9 cellular contexts compared by ENCODE assay signal in the genomic region with DNA sequence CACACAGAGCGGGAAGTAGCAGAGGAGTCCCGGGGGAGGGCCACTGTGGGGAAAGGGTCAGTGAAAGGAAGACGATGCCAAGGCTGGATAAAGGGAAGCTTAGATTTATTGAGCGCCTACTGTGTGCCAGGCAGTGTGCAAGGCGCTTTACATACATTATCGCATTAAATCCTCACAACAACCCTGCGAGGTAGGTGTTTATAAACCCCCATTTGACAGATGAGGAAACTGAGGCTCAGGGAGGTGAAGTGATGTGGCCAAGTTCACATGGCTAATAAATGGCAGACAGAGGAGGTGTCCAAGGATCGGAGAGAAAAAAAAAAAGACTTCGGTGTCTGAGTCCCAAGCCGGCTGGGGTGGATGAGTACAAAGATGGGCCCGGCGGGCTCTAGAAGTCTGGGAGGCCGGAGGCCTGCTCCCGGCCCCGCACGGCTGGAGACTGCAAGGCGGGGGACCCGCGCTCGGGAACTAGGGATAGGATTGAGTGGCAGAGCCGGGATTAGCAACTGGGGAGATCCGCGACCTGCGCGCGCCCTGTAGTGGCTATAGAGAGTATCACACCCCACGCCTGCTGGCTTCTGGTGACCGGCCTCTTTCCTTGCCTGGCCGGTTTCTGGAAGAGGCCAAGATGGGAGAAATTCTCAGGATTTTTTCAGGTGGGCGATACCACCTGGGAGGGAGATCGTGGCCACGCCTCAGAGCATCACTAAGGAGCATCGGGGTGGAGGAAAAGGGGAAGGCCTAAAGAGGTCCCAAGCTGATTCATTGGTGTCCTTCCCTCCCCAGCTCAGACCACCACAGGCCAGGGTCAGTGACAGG. TPM values are rescaled to one million over a fixed set of nuclear protein-coding genes. Genes with fewer than 3 reads are reported as not detected.
DNase-seq lines count a peak whose midpoint lies in the region; ATAC-seq and TF ChIP-seq lines count a peak whose summit lies in the region.
"Had no signal": no experiment of that assay in that cellular context is flagged by ENCODE, and none has a peak within 500 bp of the region (broad histone marks: within the 10 kb centered on the region; RNA-seq: fewer than 3 reads in every experiment).

No MANE protein-coding gene starts in this region.

- H3K36me3 Mint-ChIP-seq in activated naive CD8-positive, alpha-beta T cell: peaks cover under 1% of the 10 kb centered on the region
- peaks cover 6% of the 10 kb centered on the region for H3K36me3 Mint-ChIP-seq in glutamatergic neuron (ENCODE audit: unreplicated experiment)

- no peak overlapping the region for H3K9ac ChIP-seq in HUES64 (ENCODE audit: low read depth, low read length)
- no peak overlapping the region for H3K9ac ChIP-seq in parathyroid adenoma

- WGBS in HUES64: 9% methylated on average over 30 of the region's 33 CpGs

- no peaks in the 10 kb centered on the region for H3K9me3 ChIP-seq in HUES64 (ENCODE audit: insufficient read depth, low read depth, low read length)
- no peaks in the 10 kb centered on the region for H3K9me3 ChIP-seq in parathyroid adenoma (ENCODE audit: control insufficient read depth, low read length)

- peaks cover 31% of the 10 kb centered on the region for H3K4me1 Mint-ChIP-seq in activated naive CD8-positive, alpha-beta T cell (ENCODE audit: low read depth)
- peaks cover 11% of the 10 kb centered on the region for H3K4me1 Mint-ChIP-seq in glutamatergic neuron (ENCODE audit: low read depth, unreplicated experiment)

- H3K27me3 ChIP-seq in HUES64 (ENCODE audit: insufficient read depth, low read length): peaks cover 87% of the 10 kb centered on the region
- no peaks in the 10 kb centered on the region for H3K27me3 ChIP-seq in parathyroid adenoma (ENCODE audit: control insufficient read depth, insufficient read depth, low read length)

- ATAC-seq in HG02623 (IDR thresholded peaks at IDR 0.05; ENCODE audit: unreplicated experiment) (no peak), HG03039 (IDR thresholded peaks at IDR 0.05; ENCODE audit: unreplicated experiment) (no peak)

- H3K4me3 ChIP-seq in HUES64 (ENCODE audit: low read length) (peak overlapping the region; percentile 1; the same call in 1 of the 2 replicates), parathyroid adenoma (ENCODE audit: low read depth, low read length) (no peak overlapping the region)

- no peaks in the 10 kb centered on the region for H3K79me2 ChIP-seq in parathyroid adenoma

- no peak overlapping the region for H3K27ac ChIP-seq in HUES64 (ENCODE audit: low read depth, low read length)
- H3K27ac ChIP-seq in parathyroid adenoma: no peak overlapping the region

- DNase-seq in EH (ENCODE audit: low read depth) (peak; percentile 84), NOMO-1 treated with DMSO at 0.1 percent for 48 hours (lab: John Stamatoyannopoulos, UW; ENCODE audit: unreplicated experiment) (peak; percentile 37), glutamatergic neuron (peak; percentile 91)

- H3K36me3 ChIP-seq in HUES64 (ENCODE audit: insufficient read depth, low read length) (no peaks in the 10 kb centered on the region), parathyroid adenoma (ENCODE audit: control insufficient read depth, insufficient read depth, low read length) (no peaks in the 10 kb centered on the region)

- peak overlapping the region; percentile 80 for H2AFZ ChIP-seq in parathyroid adenoma

- H3K4me2 ChIP-seq in parathyroid adenoma (ENCODE audit: low read length): peak overlapping the region; percentile 60

- TF ChIP-seq CTCF in glutamatergic neuron (IDR thresholded peaks at IDR 0.05; ENCODE audit: partially characterized antibody, unreplicated experiment): peak; percentile 80
- TF ChIP-seq CTCF in parathyroid adenoma (IDR thresholded peaks at IDR 0.05): peak; percentile 90

- no peaks in the 10 kb centered on the region for H3K9me3 Mint-ChIP-seq in activated naive CD8-positive, alpha-beta T cell (ENCODE audit: low read depth)
- H3K9me3 Mint-ChIP-seq in glutamatergic neuron (ENCODE audit: unreplicated experiment): peaks cover 9% of the 10 kb centered on the region

- no peak overlapping the region for H3K27ac Mint-ChIP-seq in activated naive CD8-positive, alpha-beta T cell
- no peak overlapping the region for H3K27ac Mint-ChIP-seq in glutamatergic neuron (ENCODE audit: unreplicated experiment)

- peak overlapping the region; percentile 72 for H3K4me3 Mint-ChIP-seq in activated naive CD8-positive, alpha-beta T cell
- peak overlapping the region; percentile 46 for H3K4me3 Mint-ChIP-seq in glutamatergic neuron (ENCODE audit: unreplicated experiment)

- peaks cover 18% of the 10 kb centered on the region for H3K27me3 Mint-ChIP-seq in activated naive CD8-positive, alpha-beta T cell
- H3K27me3 Mint-ChIP-seq in glutamatergic neuron (ENCODE audit: unreplicated experiment): peaks cover 14% of the 10 kb centered on the region

- H3K4me1 ChIP-seq in HUES64 (ENCODE audit: insufficient read depth, low read length) (peaks cover 15% of the 10 kb centered on the region), parathyroid adenoma (peaks cover 8% of the 10 kb centered on the region)

RNA-seq across cellular contexts. Expression of a gene that starts 3.9 kb away (rescaled TPM):
- 0.05 TPM for polyA plus RNA-seq in HUES64 (2013, experiment 1 of 2)
- polyA plus RNA-seq in HUES64 (2013, experiment 2 of 2): not detected
- total RNA-seq in glutamatergic neuron (ENCODE audit: unreplicated experiment): 6.4 TPM
- polyA plus RNA-seq: urinary bladder had no signal

RNA-seq across cellular contexts. Expression of a gene that starts 17.1 kb away (rescaled TPM):
- 0.60 TPM for polyA plus RNA-seq in HUES64 (2013, experiment 1 of 2)
- 0.76 TPM for polyA plus RNA-seq in HUES64 (2013, experiment 2 of 2)
- total RNA-seq in glutamatergic neuron (ENCODE audit: unreplicated experiment): not detected
- total RNA-seq: urinary bladder had no signal
- polyA plus RNA-seq: urinary bladder had no signal

RNA-seq across cellular contexts. Expression of a gene that starts 23.3 kb away (rescaled TPM):
- 35.3 TPM for polyA plus RNA-seq in HUES64 (2013, experiment 1 of 2)
- polyA plus RNA-seq in HUES64 (2013, experiment 2 of 2): 37.8 TPM
- total RNA-seq in glutamatergic neuron (ENCODE audit: unreplicated experiment): 58.2 TPM

RNA-seq across cellular contexts. Expression of a gene that starts 23.7 kb away (rescaled TPM):
- polyA plus RNA-seq in HUES64 (2013, experiment 1 of 2): 0.75 TPM
- polyA plus RNA-seq in HUES64 (2013, experiment 2 of 2): 0.63 TPM
- total RNA-seq in glutamatergic neuron (ENCODE audit: unreplicated experiment): not detected

RNA-seq across cellular contexts. Expression of a gene that starts 38.0 kb away (rescaled TPM):
- polyA plus RNA-seq in HUES64 (2013, experiment 1 of 2): 130 TPM
- polyA plus RNA-seq in HUES64 (2013, experiment 2 of 2): 138 TPM
- 162 TPM for total RNA-seq in glutamatergic neuron (ENCODE audit: unreplicated experiment)

Comparison
In these comparisons a context has a peak if more than half of its experiments do, and no peak if none do; other contexts are left out.
1. DNase-seq: peak in every context shown above with its lines; median percentile 91 in glutamatergic neuron; 84 in EH; 37 in NOMO-1 treated with DMSO at 0.1 percent for 48 hours.